18 cellular contexts compared by ENCODE assay signal in genomic region chr6:101398716-101399626, GRCh38. TPM values are rescaled to one million over a fixed set of nuclear protein-coding genes. Genes with fewer than 3 reads are reported as not detected.
A peak's percentile ranks its signal among the peaks of the same experiment; 100 is the strongest.
DNase-seq lines count a peak whose midpoint lies in the region; ATAC-seq and TF ChIP-seq lines count a peak whose summit lies in the region.
"Had no signal": no experiment of that assay in that cellular context is flagged by ENCODE, and none has a peak within 500 bp of the region (broad histone marks: within the 10 kb centered on the region; RNA-seq: fewer than 3 reads in every experiment).

No MANE protein-coding gene starts in this region.

- intact Hi-C loops in Right ventricle myocardium superior (cut with DNase I): no loop called here
- intact Hi-C loops in dorsolateral prefrontal cortex (cut with DNase I): no loop called here
- intact Hi-C loops in psoas muscle (cut with DNase I): no loop called here

- H3K4me1 Mint-ChIP-seq in mesothelial cell of epicardium: peaks cover 24% of the 10 kb centered on the region
- peaks cover 17% of the 10 kb centered on the region for H3K4me1 Mint-ChIP-seq in type B pancreatic cell (ENCODE audit: unreplicated experiment)
- H3K4me1 Mint-ChIP-seq: CD8-positive, alpha-beta memory T cell; stimulated activated effector memory CD8-positive, alpha-beta T cell treated with anti-CD3 and anti-CD28 coated beads, Interleukin-12 subunit alpha, Interleukin-12 subunit beta, amount 100 ng/mL, for 72 hours had no signal

- no peak overlapping the region for H3K27ac ChIP-seq in right atrium auricular region
- H3K27ac ChIP-seq in dorsolateral prefrontal cortex: peak overlapping the region in 57 of 59 donors; percentile 14 to 90 (median 77)
- H3K27ac ChIP-seq in psoas muscle: no peak overlapping the region
- H3K27ac ChIP-seq: A549 had no signal

- H3K4me3 ChIP-seq in right atrium auricular region: peak overlapping the region; percentile 30 to 34
- peak overlapping the region; percentile 2 to 76 (median 55) for H3K4me3 ChIP-seq in dorsolateral prefrontal cortex
- no peak overlapping the region for H3K4me3 ChIP-seq in psoas muscle
- H3K4me3 ChIP-seq: A549 had no signal

- H3K27ac Mint-ChIP-seq in mesothelial cell of epicardium (no peak overlapping the region), type B pancreatic cell (no peak overlapping the region)
- H3K27ac Mint-ChIP-seq: activated T-cell treated with anti-CD3 and anti-CD28 coated beads, Interleukin-2, amount 50 U/mL, for 72 hours; CD8-positive, alpha-beta memory T cell; stimulated activated effector memory CD8-positive, alpha-beta T cell treated with anti-CD3 and anti-CD28 coated beads, Interleukin-12 subunit alpha, Interleukin-12 subunit beta, amount 100 ng/mL, for 72 hours had no signal

- H3K9me3 Mint-ChIP-seq in mesothelial cell of epicardium: no peaks in the 10 kb centered on the region
- no peaks in the 10 kb centered on the region for H3K9me3 Mint-ChIP-seq in type B pancreatic cell

- TF ChIP-seq CTCF in right atrium auricular region (IDR thresholded peaks at IDR 0.05): no peak
- TF ChIP-seq CTCF in dorsolateral prefrontal cortex (IDR thresholded peaks at IDR 0.05 in 54 of 56, conservative IDR thresholded peaks at IDR 0.05 in 2 of 56; ENCODE audit: low read depth in 1 of 56, partially characterized antibody in 56 of 56): no peak
- no peak for TF ChIP-seq CTCF in mesothelial cell of epicardium (IDR thresholded peaks at IDR 0.05; ENCODE audit: unreplicated experiment)
- no peak for TF ChIP-seq CTCF in type B pancreatic cell (conservative IDR thresholded peaks at IDR 0.05)
- no peak for TF ChIP-seq CTCF in psoas muscle (IDR thresholded peaks at IDR 0.05)

- DNase-seq in right atrium auricular region (ENCODE audit: low spot score): no peak
- DNase-seq in Right ventricle myocardium superior: no peak
- peak in 6 of 10 donors; percentile 27 to 65 (median 53) for DNase-seq in dorsolateral prefrontal cortex
- DNase-seq in mesothelial cell of epicardium (ENCODE audit: low spot score in 2 of 2, unreplicated experiment in 2 of 2): no peak
- DNase-seq in type B pancreatic cell (ENCODE audit: extremely low spot score, unreplicated experiment): no peak
- DNase-seq in psoas muscle: no peak
- DNase-seq: activated T-cell treated with anti-CD3 and anti-CD28 coated beads, Interleukin-2, amount 50 U/mL, for 72 hours; amniotic stem cell; CD8-positive, alpha-beta memory T cell; SHP77; T1000 had no signal

- H3K36me3 ChIP-seq in right atrium auricular region: no peaks in the 10 kb centered on the region
- H3K36me3 ChIP-seq in psoas muscle (ENCODE audit: insufficient read depth in 1 of 2, low read depth in 1 of 2): no peaks in the 10 kb centered on the region

- H3K4me3 Mint-ChIP-seq in mesothelial cell of epicardium (peak overlapping the region; percentile 38), type B pancreatic cell (peak overlapping the region; percentile 79)
- H3K4me3 Mint-ChIP-seq: activated T-cell treated with anti-CD3 and anti-CD28 coated beads, Interleukin-2, amount 50 U/mL, for 72 hours; CD8-positive, alpha-beta memory T cell; stimulated activated effector memory CD8-positive, alpha-beta T cell treated with anti-CD3 and anti-CD28 coated beads, Interleukin-12 subunit alpha, Interleukin-12 subunit beta, amount 100 ng/mL, for 72 hours had no signal

- H3K27me3 ChIP-seq in right atrium auricular region (peaks cover 0 to 4% of the 10 kb centered on the region in 2 donors), dorsolateral prefrontal cortex (peaks cover 0 to 86% (median 39%) of the 10 kb centered on the region in 45 donors), psoas muscle (ENCODE audit: insufficient read depth in 3 of 3, low read length in 2 of 3) (peaks cover 6 to 77% (median 22%) of the 10 kb centered on the region in 3 donors)

- no peaks in the 10 kb centered on the region for H3K36me3 Mint-ChIP-seq in mesothelial cell of epicardium
- H3K36me3 Mint-ChIP-seq in type B pancreatic cell: no peaks in the 10 kb centered on the region
- H3K36me3 Mint-ChIP-seq: stimulated activated effector memory CD8-positive, alpha-beta T cell treated with anti-CD3 and anti-CD28 coated beads, Interleukin-12 subunit alpha, Interleukin-12 subunit beta, amount 100 ng/mL, for 72 hours had no signal

- no peak for ATAC-seq in Right ventricle myocardium superior (ENCODE audit: poor library complexity)
- no peak for ATAC-seq in psoas muscle
- no peak for ATAC-seq in GM18498 (IDR thresholded peaks at IDR 0.05; ENCODE audit: unreplicated experiment)
- ATAC-seq in GM21717 (IDR thresholded peaks at IDR 0.05; ENCODE audit: unreplicated experiment): no peak
- ATAC-seq: A549; activated T-cell treated with anti-CD3 and anti-CD28 coated beads, Interleukin-2, amount 50 U/mL, for 72 hours; left lobe of liver; sciatic nerve; stimulated activated effector memory CD8-positive, alpha-beta T cell treated with anti-CD3 and anti-CD28 coated beads, Interleukin-12 subunit alpha, Interleukin-12 subunit beta, amount 100 ng/mL, for 72 hours had no signal

- 4 to 6% (median 5%) methylated on average over 43 of the region's 43 CpGs for WGBS in psoas muscle, 3 donors

- H3K9me3 ChIP-seq in right atrium auricular region (no peaks in the 10 kb centered on the region), psoas muscle (no peaks in the 10 kb centered on the region)
- H3K9me3 ChIP-seq: A549 had no signal

- H3K4me1 ChIP-seq in right atrium auricular region (peaks cover 0 to 7% of the 10 kb centered on the region in 2 donors), psoas muscle (no peaks in the 10 kb centered on the region)
- H3K4me1 ChIP-seq: A549 had no signal

- H3K27me3 Mint-ChIP-seq in mesothelial cell of epicardium (ENCODE audit: low read depth) (peaks cover 88% of the 10 kb centered on the region), type B pancreatic cell (peaks cover 86% of the 10 kb centered on the region)

RNA-seq across cellular contexts. Expression of gene GRIK2, which starts 5.5 kb away (rescaled TPM):
- total RNA-seq in right atrium auricular region (10 to 100 TPM in 1 of 2 donors, 1 to 10 TPM in 1; 7.7 to 12.1 TPM), Right ventricle myocardium superior (5.5 TPM), dorsolateral prefrontal cortex (100 to 1,000 TPM in 39 of 120 experiments, 10 to 100 TPM in 81; 35.4 to 146 (median 90.1) TPM), mesothelial cell of epicardium (2.9 to 4.1 TPM (median 3.2 TPM) in 3 replicates), type B pancreatic cell (ENCODE audit: low replicate concordance) (4.7 and 4.8 TPM in 2 replicates), psoas muscle (1 to 10 TPM in 1 of 4 donors, under 1 TPM in 2, not detected in 1; 0.16 to 2.9 (median 0.47) TPM)
- polyA plus RNA-seq in psoas muscle: 1 to 10 TPM in 1 of 3 donors, under 1 TPM in 2; 0.03 to 1.1 (median 0.60) TPM
- total RNA-seq: activated T-cell treated with anti-CD3 and anti-CD28 coated beads, Interleukin-2, amount 50 U/mL, for 72 hours; CD8-positive, alpha-beta memory T cell; HT-29 had no signal
- polyA plus RNA-seq: CD8-positive, alpha-beta memory T cell had no signal

Comparison
In these comparisons a context has a peak if more than half of its experiments do, and no peak if none do; other contexts are left out.
1. DNase-seq: peak in dorsolateral prefrontal cortex (6 of 10); none in right atrium auricular region (single experiment), Right ventricle myocardium superior (single experiment), mesothelial cell of epicardium (0 of 2), type B pancreatic cell (single experiment) and psoas muscle (0 of 2).
2. H3K27ac ChIP-seq: peak in dorsolateral prefrontal cortex (57 of 59); none in right atrium auricular region (0 of 2) and psoas muscle (single experiment).